In the genomic region with DNA sequence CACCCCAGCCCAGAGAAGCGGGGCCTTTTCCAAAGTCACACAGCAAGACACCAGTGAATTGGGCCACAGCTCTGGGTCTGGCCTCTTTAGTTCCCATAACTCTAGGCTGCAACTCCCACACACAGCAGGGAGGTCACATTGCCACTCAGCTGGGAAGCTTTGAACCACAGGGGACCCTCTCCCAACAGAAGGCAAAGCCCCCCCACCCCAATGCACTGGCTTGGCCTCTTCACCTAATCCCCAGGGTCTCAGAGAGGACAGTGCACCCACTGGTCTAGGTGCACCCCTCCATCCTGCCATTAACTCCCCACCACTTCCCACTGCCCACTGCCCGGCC, we compare ENCODE assay signal across 8 cellular contexts.
DNase-seq lines count a peak whose midpoint lies in the region; ATAC-seq and TF ChIP-seq lines count a peak whose summit lies in the region.

No MANE protein-coding gene starts in this region.

- H3K4me3 ChIP-seq in AG10803 (ENCODE audit: low read length) (peak overlapping the region; percentile 10; the same call in 1 of the 2 replicates), NT2/D1 (ENCODE audit: insufficient read length, low read depth) (peak overlapping the region; percentile 31), esophagus (ENCODE audit: low read depth in 1 of 2, low read length in 2 of 2) (peak overlapping the region in 1 of 2 donors; percentile 17), osteoblast (ENCODE audit: insufficient read depth, low read length) (peak overlapping the region; percentile 39)

- TF ChIP-seq CTCF in AG10803 (conservative IDR thresholded peaks at IDR 0.05; ENCODE audit: low read length) = no peak
- no peak for TF ChIP-seq CTCF in osteoblast (IDR thresholded peaks at IDR 0.05; ENCODE audit: extremely low read depth, low read depth, low read length)

- H3K27me3 Mint-ChIP-seq in activated CD4-positive, alpha-beta T cell treated with anti-CD3 and anti-CD28 coated beads, Interleukin-2, amount 10 ng/mL, durations not matched to agents 24 days and 14 days = peaks cover 8% of the 10 kb centered on the region

- H3K27ac Mint-ChIP-seq in activated CD4-positive, alpha-beta T cell treated with anti-CD3 and anti-CD28 coated beads, Interleukin-2, amount 10 ng/mL, durations not matched to agents 24 days and 14 days = no peak overlapping the region

- no peak overlapping the region for H3K4me3 Mint-ChIP-seq in activated CD4-positive, alpha-beta T cell treated with anti-CD3 and anti-CD28 coated beads, Interleukin-2, amount 10 ng/mL, durations not matched to agents 24 days and 14 days

- H3K36me3 ChIP-seq in NT2/D1 (ENCODE audit: insufficient read depth, insufficient read length, low read length) (no peaks in the 10 kb centered on the region), esophagus (ENCODE audit: control insufficient read depth in 2 of 2, insufficient read depth in 2 of 2, low read length in 1 of 2) (peaks cover 0 to 5% of the 10 kb centered on the region in 2 donors), osteoblast (ENCODE audit: insufficient read depth, low read length) (no peaks in the 10 kb centered on the region)

- ATAC-seq in HG03354 (IDR thresholded peaks at IDR 0.05; ENCODE audit: poor library complexity, severe bottlenecking, unreplicated experiment) = no peak
- no peak for ATAC-seq in HG02852 (IDR thresholded peaks at IDR 0.05; ENCODE audit: unreplicated experiment)

- peak overlapping the region; percentile 49 for H2AFZ ChIP-seq in osteoblast (ENCODE audit: low read length)

- H3K9ac ChIP-seq in NT2/D1 (ENCODE audit: insufficient read length, low read depth) = peak overlapping the region; percentile 94

- no peaks in the 10 kb centered on the region for H3K36me3 Mint-ChIP-seq in activated CD4-positive, alpha-beta T cell treated with anti-CD3 and anti-CD28 coated beads, Interleukin-2, amount 10 ng/mL, durations not matched to agents 24 days and 14 days (ENCODE audit: low read depth)

- DNase-seq in AG10803 (ENCODE audit: low read depth) (no peak), NT2/D1 (ENCODE audit: low read depth, low spot score) (no peak), osteoblast (ENCODE audit: insufficient read length, low spot score, missing footprints) (no peak), DMS53 treated with DMSO at 0.1 percent for 48 hours (lab: John Stamatoyannopoulos, UW; ENCODE audit: unreplicated experiment) (no peak)
- DNase-seq in activated CD4-positive, alpha-beta T cell treated with anti-CD3 and anti-CD28 coated beads, Interleukin-2, amount 10 ng/mL, durations not matched to agents 24 days and 14 days = no peak

- WGBS in esophagus, 2 donors = 38 to 45% methylated on average over 2 of the region's 2 CpGs

- no peaks in the 10 kb centered on the region for H4K20me1 ChIP-seq in osteoblast (ENCODE audit: insufficient read depth, low read length)

- H3K4me1 ChIP-seq in NT2/D1 (ENCODE audit: insufficient read depth, insufficient read length) = peaks cover 34% of the 10 kb centered on the region
- peaks cover 10 to 30% of the 10 kb centered on the region in 2 donors for H3K4me1 ChIP-seq in esophagus (ENCODE audit: control insufficient read depth in 2 of 2, insufficient read depth in 2 of 2, low read length in 1 of 2)
- H3K4me1 ChIP-seq in osteoblast (ENCODE audit: insufficient read depth, low read length) = peaks cover 59% of the 10 kb centered on the region

- peak overlapping the region; percentile 64 for H3K4me2 ChIP-seq in osteoblast (ENCODE audit: insufficient read depth, low read length)

- intact Hi-C loops in activated CD4-positive, alpha-beta T cell treated with anti-CD3 and anti-CD28 coated beads, Interleukin-2, amount 10 ng/mL, durations not matched to agents 24 days and 14 days (cut with micrococcal nuclease) = no loop called here

- H3K9me3 Mint-ChIP-seq in activated CD4-positive, alpha-beta T cell treated with anti-CD3 and anti-CD28 coated beads, Interleukin-2, amount 10 ng/mL, durations not matched to agents 24 days and 14 days = peaks cover 3% of the 10 kb centered on the region

- H3K27me3 ChIP-seq in NT2/D1 (ENCODE audit: insufficient read depth, insufficient read length) (no peaks in the 10 kb centered on the region), esophagus (ENCODE audit: control insufficient read depth in 1 of 2, insufficient read depth in 2 of 2, low read length in 2 of 2) (no peaks in the 10 kb centered on the region), osteoblast (ENCODE audit: insufficient read depth, low read length) (no peaks in the 10 kb centered on the region)

- peaks cover 15% of the 10 kb centered on the region for H3K4me1 Mint-ChIP-seq in activated CD4-positive, alpha-beta T cell treated with anti-CD3 and anti-CD28 coated beads, Interleukin-2, amount 10 ng/mL, durations not matched to agents 24 days and 14 days

- H3K9me3 ChIP-seq in NT2/D1 (ENCODE audit: insufficient read depth, low read length) (peaks cover 13% of the 10 kb centered on the region; the same call in 1 of the 2 replicates), esophagus (ENCODE audit: control insufficient read depth in 2 of 2, insufficient read depth in 1 of 2, low read depth in 1 of 2, low read length in 1 of 2) (peaks cover 0 to 4% of the 10 kb centered on the region in 2 donors), osteoblast (ENCODE audit: low read depth, low read length) (peaks cover 2% of the 10 kb centered on the region)

- H3K27ac ChIP-seq in esophagus (ENCODE audit: low read depth in 2 of 2, low read length in 1 of 2) (peak overlapping the region; percentile 94 to 99), osteoblast (ENCODE audit: low read depth, low read length) (peak overlapping the region; percentile 76)

- H3K79me2 ChIP-seq in osteoblast (ENCODE audit: insufficient read depth, low read length) = no peaks in the 10 kb centered on the region
